22 cellular contexts compared by ENCODE assay signal in genomic region chr14:35362911-35363374, GRCh38. TPM values are rescaled to one million over a fixed set of nuclear protein-coding genes. Genes with fewer than 3 reads are reported as not detected.
A peak's percentile ranks its signal among the peaks of the same experiment; 100 is the strongest.
DNase-seq lines count a peak whose midpoint lies in the region; ATAC-seq and TF ChIP-seq lines count a peak whose summit lies in the region.
"Had no signal": no experiment of that assay in that cellular context is flagged by ENCODE, and none has a peak within 500 bp of the region (broad histone marks: within the 10 kb centered on the region; RNA-seq: fewer than 3 reads in every experiment).

No MANE protein-coding gene starts in this region.

- peak overlapping the region; percentile 24 for H3K27ac Mint-ChIP-seq in endothelial cell (ENCODE audit: unreplicated experiment)
- no peak overlapping the region for H3K27ac Mint-ChIP-seq in WTC11
- H3K27ac Mint-ChIP-seq: activated CD8-positive, alpha-beta memory T cell treated with anti-CD3 and anti-CD28 coated beads, Interleukin-2, amount 10 ng/mL, durations not matched to agents 7 days and 5 days; progenitor cell of endocrine pancreas had no signal

- ATAC-seq in heart left ventricle (no peak), aorta (ENCODE audit: low FRiP score) (no peak), WTC11 (no peak)
- ATAC-seq: A549; activated CD8-positive, alpha-beta memory T cell treated with anti-CD3 and anti-CD28 coated beads, Interleukin-2, amount 10 ng/mL, durations not matched to agents 7 days and 5 days had no signal

- no peaks in the 10 kb centered on the region for H3K79me1 ChIP-seq in mesenchymal stem cell (replicated peaks; ENCODE audit: low read length, poor library complexity, severe bottlenecking)

- peak overlapping the region in 1 of 2 experiments; percentile 99 for H2BK12ac ChIP-seq in mesenchymal stem cell (ENCODE audit: low read length in 2 of 2)

- H3K9ac ChIP-seq in mesenchymal stem cell (ENCODE audit: low read length): no peak overlapping the region

- no peak for TF ChIP-seq POLR2A in heart left ventricle (IDR thresholded peaks at IDR 0.05)

- WGBS in heart left ventricle, 4 donors: 68 to 80% (median 78%) methylated on average over 25 of the region's 25 CpGs
- WGBS in mesenchymal stem cell: 75% methylated on average over 25 of the region's 25 CpGs
- WGBS in aorta, 2 donors: 81 to 85% methylated on average over 25 of the region's 25 CpGs

- H2BK120ac ChIP-seq in mesenchymal stem cell (ENCODE audit: low read depth, low read length): no peak overlapping the region

- no peak overlapping the region for H3K4me2 ChIP-seq in mesenchymal stem cell (ENCODE audit: low read length, poor library complexity, severe bottlenecking)
- H3K4me2 ChIP-seq: A549 had no signal

- H3K23ac ChIP-seq in mesenchymal stem cell (ENCODE audit: low read length in 2 of 2): no peak overlapping the region

- H3K4me1 Mint-ChIP-seq in endothelial cell (ENCODE audit: unreplicated experiment): peaks cover 24% of the 10 kb centered on the region
- peaks cover 10% of the 10 kb centered on the region for H3K4me1 Mint-ChIP-seq in WTC11

- H3K4ac ChIP-seq in mesenchymal stem cell (ENCODE audit: low read depth in 1 of 2, low read length in 2 of 2): peak overlapping the region in 1 of 2 experiments; percentile 85

- H2BK5ac ChIP-seq in mesenchymal stem cell (ENCODE audit: low read depth, low read length, poor library complexity, severe bottlenecking): no peak overlapping the region

- H3K36me3 Mint-ChIP-seq in endothelial cell (ENCODE audit: low read depth, unreplicated experiment) (no peaks in the 10 kb centered on the region), WTC11 (no peaks in the 10 kb centered on the region)
- H3K36me3 Mint-ChIP-seq: activated CD8-positive, alpha-beta memory T cell treated with anti-CD3 and anti-CD28 coated beads, Interleukin-2, amount 10 ng/mL, durations not matched to agents 7 days and 5 days; CD4-positive, CD25-positive, alpha-beta regulatory T cell had no signal

- H3K9me3 Mint-ChIP-seq in endothelial cell (ENCODE audit: unreplicated experiment) (no peaks in the 10 kb centered on the region), WTC11 (no peaks in the 10 kb centered on the region)

- H3K4me3 Mint-ChIP-seq in endothelial cell (ENCODE audit: unreplicated experiment) (no peak overlapping the region), WTC11 (no peak overlapping the region)
- H3K4me3 Mint-ChIP-seq: activated CD8-positive, alpha-beta memory T cell treated with anti-CD3 and anti-CD28 coated beads, Interleukin-2, amount 10 ng/mL, durations not matched to agents 7 days and 5 days; CD4-positive, CD25-positive, alpha-beta regulatory T cell had no signal

- H3K14ac ChIP-seq in mesenchymal stem cell (ENCODE audit: low read length in 2 of 2): peak overlapping the region in 1 of 2 experiments; percentile 92

- no peaks in the 10 kb centered on the region for H3K9me3 ChIP-seq in left ventricle myocardium inferior (replicated peaks)
- H3K9me3 ChIP-seq in heart left ventricle: no peaks in the 10 kb centered on the region
- H3K9me3 ChIP-seq in mesenchymal stem cell (ENCODE audit: control insufficient read depth, low read length): no peaks in the 10 kb centered on the region
- H3K9me3 ChIP-seq in aorta (ENCODE audit: control insufficient read depth, low read length): no peaks in the 10 kb centered on the region
- H3K9me3 ChIP-seq: A549, esophagus muscularis mucosa, vagina had no signal

- peaks cover 38% of the 10 kb centered on the region for H3K4me1 ChIP-seq in left ventricle myocardium inferior
- H3K4me1 ChIP-seq in heart left ventricle: peaks cover 0 to 45% (median 21%) of the 10 kb centered on the region in 12 donors
- H3K4me1 ChIP-seq in mesenchymal stem cell (ENCODE audit: control insufficient read depth, insufficient read depth, low read depth, low read length): peaks cover 33% of the 10 kb centered on the region
- H3K4me1 ChIP-seq in aorta (ENCODE audit: control insufficient read depth in 1 of 2, insufficient read depth in 2 of 2, low read length in 2 of 2): no peaks in the 10 kb centered on the region

- H3K27me3 Mint-ChIP-seq in endothelial cell (ENCODE audit: unreplicated experiment): peaks cover 6% of the 10 kb centered on the region
- H3K27me3 Mint-ChIP-seq in WTC11 (ENCODE audit: low read depth): no peaks in the 10 kb centered on the region
- H3K27me3 Mint-ChIP-seq: activated CD8-positive, alpha-beta memory T cell treated with anti-CD3 and anti-CD28 coated beads, Interleukin-2, amount 10 ng/mL, durations not matched to agents 7 days and 5 days; CD4-positive, CD25-positive, alpha-beta regulatory T cell; progenitor cell of endocrine pancreas had no signal

- H2AFZ ChIP-seq in mesenchymal stem cell (ENCODE audit: low read depth, low read length): no peak overlapping the region

- H4K8ac ChIP-seq in mesenchymal stem cell (ENCODE audit: low read length): peak overlapping the region; percentile 89

- intact Hi-C loops in left ventricle myocardium inferior (cut with micrococcal nuclease) (no loop called here), heart left ventricle (cut with DNase I) (no loop called here), aorta (cut with DNase I) (no loop called here)

- H3K27ac ChIP-seq in left ventricle myocardium inferior (replicated peaks) (peak overlapping the region; percentile 46), heart left ventricle (peak overlapping the region in 4 of 12 donors; percentile 16 to 62 (median 36)), mesenchymal stem cell (ENCODE audit: low read length, poor library complexity, severe bottlenecking) (no peak overlapping the region), aorta (ENCODE audit: low read depth in 1 of 2, low read length in 2 of 2) (no peak overlapping the region)
- H3K27ac ChIP-seq: esophagus muscularis mucosa, vagina had no signal

- H3K27me3 ChIP-seq in left ventricle myocardium inferior (ENCODE audit: low read depth): no peaks in the 10 kb centered on the region
- H3K27me3 ChIP-seq in heart left ventricle: no peaks in the 10 kb centered on the region
- no peaks in the 10 kb centered on the region for H3K27me3 ChIP-seq in mesenchymal stem cell (ENCODE audit: control insufficient read depth in 1 of 2, insufficient read depth in 1 of 2, low read length in 2 of 2)
- H3K27me3 ChIP-seq in aorta (ENCODE audit: control insufficient read depth in 1 of 2, insufficient read depth in 2 of 2, low read length in 1 of 2): no peaks in the 10 kb centered on the region
- H3K27me3 ChIP-seq: esophagus muscularis mucosa, vagina had no signal

- DNase-seq in left ventricle myocardium inferior (no peak), heart left ventricle (no peak), endothelial cell (ENCODE audit: low spot score) (no peak), mesenchymal stem cell (peak; percentile 88), aorta (peak; percentile 22 to 32), cerebellar nuclear complex (lab: John Stamatoyannopoulos, UW) (no peak), NCI-H345 treated with DMSO at 0.1 percent for 48 hours (lab: John Stamatoyannopoulos, UW; ENCODE audit: unreplicated experiment) (no peak), WTC11 (ENCODE audit: low spot score) (no peak)
- DNase-seq: activated CD4-positive, alpha-beta T cell treated with anti-CD3 and anti-CD28 coated beads for 1 hour; activated CD8-positive, alpha-beta memory T cell treated with anti-CD3 and anti-CD28 coated beads, Interleukin-2, amount 10 ng/mL, durations not matched to agents 7 days and 5 days; activated effector memory CD4-positive, alpha-beta T cell treated with anti-CD3 and anti-CD28 coated beads, Interleukin-2, amount 50 U/mL, for 16 hours; anterior cingulate cortex; CD4-positive, CD25-positive, alpha-beta regulatory T cell; DMS79; GOT3; NCI-H146; NCI-H345; stimulated activated naive CD4-positive, alpha-beta T cell treated with Interleukin-2 at 50 U/mL for 16 hours had no signal

- H3K18ac ChIP-seq in mesenchymal stem cell (ENCODE audit: low read depth in 1 of 2, low read length in 2 of 2): peak overlapping the region; percentile 78 to 91

- no peak overlapping the region for H3K4me3 ChIP-seq in left ventricle myocardium inferior
- H3K4me3 ChIP-seq in heart left ventricle: no peak overlapping the region
- no peak overlapping the region for H3K4me3 ChIP-seq in mesenchymal stem cell (ENCODE audit: insufficient read depth in 1 of 2, low read depth in 1 of 2, low read length in 2 of 2)
- no peak overlapping the region for H3K4me3 ChIP-seq in aorta (ENCODE audit: low read length in 2 of 2)
- H3K4me3 ChIP-seq: A549, esophagus muscularis mucosa, vagina had no signal

- no peak for TF ChIP-seq CTCF in left ventricle myocardium inferior (IDR thresholded peaks at IDR 0.05; ENCODE audit: borderline replicate concordance)
- no peak for TF ChIP-seq CTCF in heart left ventricle (IDR thresholded peaks at IDR 0.05)
- TF ChIP-seq CTCF in endothelial cell (IDR thresholded peaks at IDR 0.05; ENCODE audit: unreplicated experiment): no peak
- TF ChIP-seq CTCF in WTC11 (IDR thresholded peaks at IDR 0.05): no peak

- H3K36me3 ChIP-seq in left ventricle myocardium inferior (no peaks in the 10 kb centered on the region), heart left ventricle (no peaks in the 10 kb centered on the region), mesenchymal stem cell (ENCODE audit: control insufficient read depth in 1 of 2, insufficient read depth in 2 of 2, low read depth in 1 of 2, low read length in 2 of 2) (no peaks in the 10 kb centered on the region), aorta (ENCODE audit: control insufficient read depth in 1 of 2, insufficient read depth in 2 of 2, low read length in 1 of 2) (no peaks in the 10 kb centered on the region)
- H3K36me3 ChIP-seq: esophagus muscularis mucosa, vagina had no signal

- CTCF ChIA-PET in WTC11 (lab: Charles Lee): no interaction called here

- H4K91ac ChIP-seq in mesenchymal stem cell (ENCODE audit: low read length): peak overlapping the region; percentile 92

- H2AK5ac ChIP-seq in mesenchymal stem cell (ENCODE audit: low read length, severe bottlenecking): no peak overlapping the region

- POLR2A ChIA-PET in WTC11 (lab: Charles Lee): interaction anchor here (0.6 kb wide), 1 partner anchor 32 kb away, joined by 4 read pairs; no protein-coding TSS in a partner anchor

- no peak overlapping the region for H2BK15ac ChIP-seq in mesenchymal stem cell (ENCODE audit: low read depth, poor library complexity, severe bottlenecking)

TF ChIP-seq in WTC11, 78 proteins besides CTCF, POLR2A, EP300 and RAD21 (continues in another document):
- no peak for TF ChIP-seq USF1 (CRISPR knock-in tag; IDR thresholded peaks at IDR 0.05)

RNA-seq across cellular contexts. Expression of gene NFKBIA, which starts 41.6 kb away (rescaled TPM):
- 78.0 TPM for total RNA-seq in left ventricle myocardium inferior
- total RNA-seq in heart left ventricle: 100 to 1,000 TPM in 3 of 9 donors, 10 to 100 TPM in 6; 42.7 to 193 (median 68.5) TPM
- 10 to 100 TPM; 53.9 to 64.3 TPM for polyA plus RNA-seq in heart left ventricle
- total RNA-seq in endothelial cell (ENCODE audit: unreplicated experiment): 41.9 TPM
- 80.0 TPM for polyA plus RNA-seq in mesenchymal stem cell (2013, experiment 1 of 2)
- polyA plus RNA-seq in mesenchymal stem cell (2013, experiment 2 of 2): 75.3 TPM
- 100 to 1,000 TPM; 126 to 186 TPM for total RNA-seq in aorta
- 10 to 100 TPM; 83.0 to 97.1 TPM for polyA plus RNA-seq in aorta
- 29.3 to 32.1 TPM (median 31.3 TPM) in 3 replicates for total RNA-seq in WTC11 (2021)

Comparison
In these comparisons a context has a peak if more than half of its experiments do, and no peak if none do; other contexts are left out.
1. DNase-seq: peak in mesenchymal stem cell (single experiment) and aorta (2 of 2); none in left ventricle myocardium inferior (single experiment), heart left ventricle (0 of 5), endothelial cell (single experiment), cerebellar nuclear complex (0 of 2), NCI-H345 treated with DMSO at 0.1 percent for 48 hours (single experiment) and WTC11 (single experiment).